Comparison of ENCODE assay signal across 9 cellular contexts in the genomic region with DNA sequence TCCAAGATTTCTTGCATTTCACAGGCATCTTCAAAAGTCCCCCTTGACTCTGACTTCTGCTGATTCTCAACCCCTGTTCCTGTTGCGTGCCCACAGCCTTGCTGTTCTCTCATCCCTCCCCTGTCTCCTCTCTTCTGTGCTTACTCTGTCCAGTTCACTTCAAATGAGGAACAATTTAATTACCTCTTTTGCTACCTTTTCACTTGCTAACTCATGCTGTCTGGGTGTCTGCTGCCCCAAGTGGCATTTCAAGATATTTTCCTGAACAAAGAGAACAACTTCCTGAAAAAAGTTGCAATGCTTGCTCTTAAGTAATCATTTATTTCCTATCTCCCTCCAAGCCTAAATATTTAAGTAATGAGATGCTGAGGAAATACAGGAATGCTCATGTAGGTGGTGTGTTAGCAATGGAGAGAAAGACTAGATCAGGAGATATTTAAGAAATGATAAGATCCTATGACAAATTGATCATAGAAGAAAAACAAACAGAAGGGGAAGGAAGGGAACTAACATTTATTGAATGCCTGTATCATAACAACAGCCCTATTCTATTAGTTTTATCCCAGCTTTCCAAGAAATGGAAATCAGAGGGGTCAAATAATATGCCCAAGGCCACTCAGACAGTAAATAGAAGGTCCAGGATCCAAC. TPM values are rescaled to one million over a fixed set of nuclear protein-coding genes. Genes with fewer than 3 reads are reported as not detected.
DNase-seq lines count a peak whose midpoint lies in the region; ATAC-seq and TF ChIP-seq lines count a peak whose summit lies in the region.
"Had no signal": no experiment of that assay in that cellular context is flagged by ENCODE, and none has a peak within 500 bp of the region (broad histone marks: within the 10 kb centered on the region; RNA-seq: fewer than 3 reads in every experiment).

No MANE protein-coding gene starts in this region.

- no peak overlapping the region for H3K23ac ChIP-seq in IMR-90 (ENCODE audit: low read depth, low read length)

- no peak overlapping the region for H3K56ac ChIP-seq in IMR-90 (ENCODE audit: extremely low read depth, insufficient read depth, low read length)

- H3K18ac ChIP-seq in IMR-90 (ENCODE audit: low read depth, low read length), result no peak overlapping the region

- no peak overlapping the region for H4K8ac ChIP-seq in IMR-90 (ENCODE audit: low read depth in 2 of 2, low read length in 2 of 2)

- no peaks in the 10 kb centered on the region for H3K9me1 ChIP-seq in IMR-90 (ENCODE audit: insufficient read depth, low read length)

- no peak for TF ChIP-seq POLR2A in IMR-90 (IDR thresholded peaks at IDR 0.05; ENCODE audit: low read depth, low read length)

- TF ChIP-seq RAD21 in IMR-90 (IDR thresholded peaks at IDR 0.05; ENCODE audit: low read length), result no peak

- H3K27me3 Mint-ChIP-seq in naive thymus-derived CD4-positive, alpha-beta T cell, result peaks cover 25 to 52% (median 44%) of the 10 kb centered on the region in 5 donors

- ATAC-seq in IMR-90 (ENCODE audit: low read depth) (no peak; the same call in 1 of the 2 replicates), GM18502 (IDR thresholded peaks at IDR 0.05; ENCODE audit: poor library complexity, unreplicated experiment) (no peak), GM21528 (IDR thresholded peaks at IDR 0.05; ENCODE audit: low FRiP score, unreplicated experiment) (no peak)
- peak; percentile 55 for ATAC-seq in naive thymus-derived CD4-positive, alpha-beta T cell

- WGBS in IMR-90 (ENCODE audit: extremely low coverage in 2 of 2, insufficient read length in 1 of 2), 2 experiments, result no CpG with 5 or more reads among the region's 1 CpG

- peaks cover 0 to 6% (median 0%) of the 10 kb centered on the region in 11 donors for H3K9me3 Mint-ChIP-seq in naive thymus-derived CD4-positive, alpha-beta T cell

- no peak overlapping the region for H3K27ac ChIP-seq in IMR-90 (ENCODE audit: insufficient read depth, low read length)
- H3K27ac ChIP-seq in naive thymus-derived CD4-positive, alpha-beta T cell (ENCODE audit: low read depth, low read length), result no peak overlapping the region

- H4K20me1 ChIP-seq in IMR-90 (ENCODE audit: insufficient read depth, low read length), result no peaks in the 10 kb centered on the region

- no TSS peak for BruUV-seq in IMR-90 (replicated peaks; lab: Mats Ljungman, UMichigan)

- intact Hi-C loops in IMR-90 (cut with micrococcal nuclease), result no loop called here
- intact Hi-C loops in naive thymus-derived CD4-positive, alpha-beta T cell (cut with micrococcal nuclease), result no loop called here

- no peak overlapping the region for H2AK5ac ChIP-seq in IMR-90 (ENCODE audit: low read depth, low read length)

- H2BK15ac ChIP-seq in IMR-90 (ENCODE audit: low read depth, low read length), result no peak overlapping the region

- in situ Hi-C loops in IMR-90 (cut with MboI; ENCODE audit: low sequenced_read_pairs) (no loop called here), astrocyte of the spinal cord (cut with HindIII; ENCODE audit: low sequenced_read_pairs) (no loop called here)

- no peak overlapping the region for H4K5ac ChIP-seq in IMR-90 (ENCODE audit: low read depth, low read length)

- no peaks in the 10 kb centered on the region for H3K79me1 ChIP-seq in IMR-90 (ENCODE audit: low read depth in 1 of 2, low read length in 2 of 2)

- H3K4ac ChIP-seq in IMR-90 (ENCODE audit: low read depth, low read length), result no peak overlapping the region

- CTCF ChIA-PET in IMR-90 (lab: Yijun Ruan, JAX), result no interaction called here
- CTCF ChIA-PET in naive thymus-derived CD4-positive, alpha-beta T cell (lab: Charles Lee), result no interaction called here

- no peaks in the 10 kb centered on the region for H3K36me3 ChIP-seq in IMR-90 (ENCODE audit: control insufficient read depth, insufficient read depth, low read length)
- H3K36me3 ChIP-seq in naive thymus-derived CD4-positive, alpha-beta T cell (ENCODE audit: control insufficient read depth in 2 of 3, insufficient read depth in 3 of 3, low read length in 3 of 3), result no peaks in the 10 kb centered on the region

- no peaks in the 10 kb centered on the region for H3K4me1 ChIP-seq in IMR-90 (ENCODE audit: control insufficient read depth, insufficient read depth, low read length)
- H3K4me1 ChIP-seq in naive thymus-derived CD4-positive, alpha-beta T cell (ENCODE audit: control insufficient read depth in 2 of 2, insufficient read depth in 2 of 2, low read length in 2 of 2), result no peaks in the 10 kb centered on the region

- H3K9ac ChIP-seq in IMR-90 (ENCODE audit: low read depth, low read length), result no peak overlapping the region

- no peaks in the 10 kb centered on the region for H3K27me3 ChIP-seq in IMR-90 (ENCODE audit: control insufficient read depth, insufficient read depth, low read length)
- H3K27me3 ChIP-seq in naive thymus-derived CD4-positive, alpha-beta T cell (ENCODE audit: control insufficient read depth in 2 of 2, insufficient read depth in 2 of 2, low read length in 2 of 2), result no peaks in the 10 kb centered on the region

- DNase-seq in GM12864 (ENCODE audit: low read depth) (no peak), IMR-90 (no peak), astrocyte of the spinal cord (ENCODE audit: low read depth, low spot score) (no peak), middle frontal gyrus (ENCODE audit: extremely low spot score, low spot score) (no peak), NCI-H1930 (lab: John Stamatoyannopoulos, UW) (no peak)
- DNase-seq in naive thymus-derived CD4-positive, alpha-beta T cell, result no peak
- DNase-seq: HCEC 1CT had no signal

- H2BK20ac ChIP-seq in IMR-90 (ENCODE audit: low read depth, low read length), result no peak overlapping the region

- no peak overlapping the region for H3K14ac ChIP-seq in IMR-90 (replicated peaks; ENCODE audit: low read depth, low read length)

- dilution Hi-C loops in IMR-90 (cut with HindIII; ENCODE audit: low sequenced_read_pairs, unreplicated experiment), result no loop called here

- no peak overlapping the region for H2BK5ac ChIP-seq in IMR-90 (ENCODE audit: low read depth, low read length, poor library complexity, severe bottlenecking)

- no peak overlapping the region for H4K91ac ChIP-seq in IMR-90 (ENCODE audit: insufficient read depth, low read depth, low read length)

- peak; percentile 69 for TF ChIP-seq CTCF in GM12864 (IDR thresholded peaks at IDR 0.05; ENCODE audit: low read depth, low read length, missing control alignments)
- peak; percentile 16; the same call in 1 of the 2 replicates for TF ChIP-seq CTCF in IMR-90 (conservative IDR thresholded peaks at IDR 0.05; ENCODE audit: low read depth, low read length)
- TF ChIP-seq CTCF in astrocyte of the spinal cord (IDR thresholded peaks at IDR 0.05; ENCODE audit: low read depth, low read length), result peak; percentile 29

- H3K4me3 ChIP-seq in GM12864 (ENCODE audit: low read depth, low read length), result no peak overlapping the region
- H3K4me3 ChIP-seq in IMR-90 (ENCODE audit: insufficient read depth, low read depth, low read length), result no peak overlapping the region
- no peak overlapping the region for H3K4me3 ChIP-seq in astrocyte of the spinal cord (ENCODE audit: low read depth, low read length)
- no peak overlapping the region for H3K4me3 ChIP-seq in naive thymus-derived CD4-positive, alpha-beta T cell (ENCODE audit: low read length)

- H3K36me3 Mint-ChIP-seq in naive thymus-derived CD4-positive, alpha-beta T cell, result no peaks in the 10 kb centered on the region

- H2BK120ac ChIP-seq in IMR-90 (ENCODE audit: low read depth, low read length), result no peak overlapping the region

- POLR2A ChIA-PET in IMR-90 (lab: Charles Lee; ENCODE audit: unreplicated experiment), result no interaction called here
- POLR2A ChIA-PET in naive thymus-derived CD4-positive, alpha-beta T cell (lab: Charles Lee), result no interaction called here

- no peak overlapping the region for H2AK9ac ChIP-seq in IMR-90 (replicated peaks; ENCODE audit: low read depth, low read length, poor library complexity)

- no peak overlapping the region for H3K4me2 ChIP-seq in IMR-90 (ENCODE audit: low read depth, low read length)

- H3K27ac Mint-ChIP-seq in naive thymus-derived CD4-positive, alpha-beta T cell, result no peak overlapping the region

- no peaks in the 10 kb centered on the region for H3K9me3 ChIP-seq in IMR-90 (ENCODE audit: control insufficient read depth, insufficient read depth, low read length)
- H3K9me3 ChIP-seq in naive thymus-derived CD4-positive, alpha-beta T cell (ENCODE audit: control insufficient read depth in 2 of 3, low read length in 3 of 3), result no peaks in the 10 kb centered on the region

- H3K4me3 Mint-ChIP-seq in naive thymus-derived CD4-positive, alpha-beta T cell, result no peak overlapping the region

- peaks cover 0 to 2% (median 0%) of the 10 kb centered on the region in 7 donors for H3K4me1 Mint-ChIP-seq in naive thymus-derived CD4-positive, alpha-beta T cell

- H2AFZ ChIP-seq in IMR-90 (replicated peaks; ENCODE audit: low read length, poor library complexity), result no peak overlapping the region

TF ChIP-seq in IMR-90, 13 proteins besides CTCF, POLR2A, EP300 and RAD21 (continues in another document):
- TF ChIP-seq MAFK (IDR thresholded peaks at IDR 0.05; ENCODE audit: low read depth, low read length) (no peak), BHLHE40 (IDR thresholded peaks at IDR 0.05; ENCODE audit: low read depth, low read length) (no peak), MAZ (IDR thresholded peaks at IDR 0.05; ENCODE audit: borderline replicate concordance, low read depth, low read length) (no peak), RCOR1 (IDR thresholded peaks at IDR 0.05; ENCODE audit: insufficient replicate concordance, low read length) (no peak), CEBPB (IDR thresholded peaks at IDR 0.05; ENCODE audit: low read depth, low read length) (no peak), CHD1 (IDR thresholded peaks at IDR 0.05; ENCODE audit: low read depth, low read length) (no peak)
- TF ChIP-seq, protein P1, sequence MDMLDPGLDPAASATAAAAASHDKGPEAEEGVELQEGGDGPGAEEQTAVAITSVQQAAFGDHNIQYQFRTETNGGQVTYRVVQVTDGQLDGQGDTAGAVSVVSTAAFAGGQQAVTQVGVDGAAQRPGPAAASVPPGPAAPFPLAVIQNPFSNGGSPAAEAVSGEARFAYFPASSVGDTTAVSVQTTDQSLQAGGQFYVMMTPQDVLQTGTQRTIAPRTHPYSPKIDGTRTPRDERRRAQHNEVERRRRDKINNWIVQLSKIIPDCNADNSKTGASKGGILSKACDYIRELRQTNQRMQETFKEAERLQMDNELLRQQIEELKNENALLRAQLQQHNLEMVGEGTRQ (IDR thresholded peaks at IDR 0.05; ENCODE audit: low read depth, low read length), result no peak

RNA-seq across cellular contexts. Expression of a gene that starts 42.2 kb away (rescaled TPM):
- not detected in 2 replicates for total RNA-seq in IMR-90 (2012; rRNA removed)
- polyA plus RNA-seq in IMR-90 (2012; rRNA removed), result not detected in 2 replicates
- polyA plus RNA-seq in IMR-90 (2012; cell fraction: cytosol; rRNA removed), result not detected in 2 replicates
- not detected in 2 replicates for polyA plus RNA-seq in IMR-90 (2012; cell fraction: nucleus; rRNA removed; ENCODE audit: low replicate concordance)
- under 1 TPM; 0.05 to 0.16 (median 0.08) TPM for total RNA-seq in naive thymus-derived CD4-positive, alpha-beta T cell
- under 1 TPM; 0.02 to 0.06 TPM for polyA plus RNA-seq in naive thymus-derived CD4-positive, alpha-beta T cell

Comparison
In these comparisons a context has a peak if more than half of its experiments do, and no peak if none do; other contexts are left out.
1. CTCF ChIP-seq: peak in every context shown above with its lines; median percentile 69 in GM12864; 29 in astrocyte of the spinal cord; 16 in IMR-90.